ENCODE assay signal across 9 cellular contexts in genomic region chr4:1794809-1795303, GRCh38. TPM values are rescaled to one million over a fixed set of nuclear protein-coding genes. Genes with fewer than 3 reads are reported as not detected.
A peak's percentile ranks its signal among the peaks of the same experiment; 100 is the strongest.
DNase-seq lines count a peak whose midpoint lies in the region; ATAC-seq and TF ChIP-seq lines count a peak whose summit lies in the region.
"Had no signal": no experiment of that assay in that cellular context is flagged by ENCODE, and none has a peak within 500 bp of the region (broad histone marks: within the 10 kb centered on the region; RNA-seq: fewer than 3 reads in every experiment).

No MANE protein-coding gene starts in this region.

- peak; percentile 68 for DNase-seq in SK-N-SH
- peak; percentile 34 for DNase-seq in activated CD8-positive, alpha-beta T cell treated with anti-CD3 and anti-CD28 coated beads for 36 hours
- peak in 1 of 2 donors; percentile 40 for DNase-seq in left colon
- no peak for DNase-seq in stomach
- no peak for DNase-seq in NCI-H748 (lab: John Stamatoyannopoulos, UW; ENCODE audit: unreplicated experiment)
- no peak for DNase-seq in stimulated activated effector memory CD8-positive, alpha-beta T cell treated with anti-CD3 and anti-CD28 coated beads, Interleukin-12 subunit alpha, Interleukin-12 subunit beta, amount 100 ng/mL, for 72 hours (ENCODE audit: low spot score in 2 of 2)
- DNase-seq: uterus had no signal

- H3K4me1 Mint-ChIP-seq in activated CD8-positive, alpha-beta T cell treated with anti-CD3 and anti-CD28 coated beads for 36 hours (ENCODE audit: low read depth), result no peaks in the 10 kb centered on the region
- H3K4me1 Mint-ChIP-seq in stimulated activated effector memory CD8-positive, alpha-beta T cell treated with anti-CD3 and anti-CD28 coated beads, Interleukin-12 subunit alpha, Interleukin-12 subunit beta, amount 100 ng/mL, for 72 hours, result no peaks in the 10 kb centered on the region

- TF ChIP-seq RAD21 in SK-N-SH (IDR thresholded peaks at IDR 0.05; ENCODE audit: low read length), result no peak

- no peak overlapping the region for H2AFZ ChIP-seq in SK-N-SH (ENCODE audit: low read depth)

- ATAC-seq in SK-N-SH treated with all-trans-retinoic acid at 6 μM for 48 hours (no peak), left colon (peak; percentile 14), GM19035 (IDR thresholded peaks at IDR 0.05; ENCODE audit: unreplicated experiment) (no peak)
- ATAC-seq in activated CD8-positive, alpha-beta T cell treated with anti-CD3 and anti-CD28 coated beads for 36 hours, result peak; percentile 12
- ATAC-seq in stimulated activated effector memory CD8-positive, alpha-beta T cell treated with anti-CD3 and anti-CD28 coated beads, Interleukin-12 subunit alpha, Interleukin-12 subunit beta, amount 100 ng/mL, for 72 hours, result no peak

- H3K27me3 ChIP-seq in SK-N-SH (ENCODE audit: insufficient read depth) (peaks cover 12% of the 10 kb centered on the region), stomach (peaks cover 8 to 79% (median 36%) of the 10 kb centered on the region in 3 donors)

- no peak overlapping the region for H3K27ac Mint-ChIP-seq in activated CD8-positive, alpha-beta T cell treated with anti-CD3 and anti-CD28 coated beads for 36 hours
- H3K27ac Mint-ChIP-seq in stimulated activated effector memory CD8-positive, alpha-beta T cell treated with anti-CD3 and anti-CD28 coated beads, Interleukin-12 subunit alpha, Interleukin-12 subunit beta, amount 100 ng/mL, for 72 hours, result no peak overlapping the region

- no peak overlapping the region for H3K9ac ChIP-seq in SK-N-SH

- WGBS in SK-N-SH (ENCODE audit: low lambda C conversion rate), result 11% methylated on average over 26 of the region's 68 CpGs
- 0 to 1% (median 1%) methylated on average over 14 to 68 of the region's 68 CpGs for WGBS in stomach, 5 donors

- H3K4me2 ChIP-seq in SK-N-SH, result peak overlapping the region; percentile 67; the same call in 1 of the 2 replicates

- TF ChIP-seq EP300 in SK-N-SH (IDR thresholded peaks at IDR 0.05; ENCODE audit: borderline replicate concordance in 1 of 2, low read depth in 1 of 2, low read length in 1 of 2), result no peak
- no peak for TF ChIP-seq EP300 in stomach (IDR thresholded peaks at IDR 0.05)

- intact Hi-C loops in activated CD8-positive, alpha-beta T cell treated with anti-CD3 and anti-CD28 coated beads for 36 hours (cut with micrococcal nuclease), result no loop called here
- intact Hi-C loops in left colon (cut with DNase I, micrococcal nuclease) (no loop called here), stomach (cut with DNase I; ENCODE audit: low total_unique reads) (no loop called here)

- CTCF ChIA-PET in SK-N-SH (lab: Yijun Ruan, JAX), result interaction anchor here (0.6 to 6.4 kb wide), 9 partner anchors 11 to 105 kb away, joined by 3 to 43 read pairs (median 3); no protein-coding TSS in a partner anchor
- CTCF ChIA-PET in activated CD8-positive, alpha-beta T cell treated with anti-CD3 and anti-CD28 coated beads for 36 hours (lab: Charles Lee), result interaction anchor here (0.8 to 1.8 kb wide), 6 partner anchors 20 to 105 kb away, joined by 3 to 5 read pairs (median 4); no protein-coding TSS in a partner anchor

- no peak overlapping the region for H3K4me3 Mint-ChIP-seq in activated CD8-positive, alpha-beta T cell treated with anti-CD3 and anti-CD28 coated beads for 36 hours
- H3K4me3 Mint-ChIP-seq in stimulated activated effector memory CD8-positive, alpha-beta T cell treated with anti-CD3 and anti-CD28 coated beads, Interleukin-12 subunit alpha, Interleukin-12 subunit beta, amount 100 ng/mL, for 72 hours, result no peak overlapping the region

- no peaks in the 10 kb centered on the region for H3F3A ChIP-seq in SK-N-SH (replicated peaks; ENCODE audit: insufficient read depth)

- POLR2A ChIA-PET in SK-N-SH (lab: Yijun Ruan, JAX), result no interaction called here
- POLR2A ChIA-PET in activated CD8-positive, alpha-beta T cell treated with anti-CD3 and anti-CD28 coated beads for 36 hours (lab: Charles Lee), result interaction anchor here (1.0 to 1.2 kb wide), 4 partner anchors 8 to 50 kb away, joined by 3 read pairs; no protein-coding TSS in a partner anchor

- H3K9me3 Mint-ChIP-seq in activated CD8-positive, alpha-beta T cell treated with anti-CD3 and anti-CD28 coated beads for 36 hours, result no peaks in the 10 kb centered on the region
- H3K9me3 Mint-ChIP-seq in stimulated activated effector memory CD8-positive, alpha-beta T cell treated with anti-CD3 and anti-CD28 coated beads, Interleukin-12 subunit alpha, Interleukin-12 subunit beta, amount 100 ng/mL, for 72 hours, result no peaks in the 10 kb centered on the region

- H3K4me3 ChIP-seq in SK-N-SH (ENCODE audit: low read depth in 2 of 2, low read length in 1 of 2) (peak overlapping the region in 1 of 2 experiments; percentile 6; a peak in 1 of 4 replicates), stomach (peak overlapping the region; percentile 52 to 64 (median 58))

- TF ChIP-seq POLR2A in stomach (IDR thresholded peaks at IDR 0.05), result no peak

- no peaks in the 10 kb centered on the region for H3K9me3 ChIP-seq in SK-N-SH
- no peaks in the 10 kb centered on the region for H3K9me3 ChIP-seq in stomach
- H3K9me3 ChIP-seq: uterus had no signal

- H3K4me1 ChIP-seq in SK-N-SH (ENCODE audit: control insufficient read depth in 1 of 2, insufficient read depth in 2 of 2, low read depth in 1 of 2, low read length in 1 of 2) (peaks cover 0 to 3% of the 10 kb centered on the region in 2 experiments; a peak in 1 of 4 replicates), stomach (peaks cover 25 to 40% (median 30%) of the 10 kb centered on the region in 4 donors)

- H4K20me1 ChIP-seq in SK-N-SH (ENCODE audit: insufficient read depth), result 0 out of 2 replicates have a peak, but pooled peaks cover 6% of the 10 kb centered on the region

- H3K27ac ChIP-seq in SK-N-SH (ENCODE audit: low read depth in 2 of 2, low read length in 1 of 2) (no peak overlapping the region), stomach (peak overlapping the region in 3 of 5 donors; percentile 3 to 73 (median 36))
- H3K27ac ChIP-seq: uterus had no signal

- H3K79me2 ChIP-seq in SK-N-SH (ENCODE audit: insufficient read depth), result no peaks in the 10 kb centered on the region

- no peak for TF ChIP-seq CTCF in SK-N-SH (IDR thresholded peaks at IDR 0.05)
- no peak for TF ChIP-seq CTCF in activated CD8-positive, alpha-beta T cell treated with anti-CD3 and anti-CD28 coated beads for 36 hours (IDR thresholded peaks at IDR 0.05)
- TF ChIP-seq CTCF in stomach (IDR thresholded peaks at IDR 0.05), result no peak

- no peaks in the 10 kb centered on the region for H3K9me2 ChIP-seq in SK-N-SH

- H3K36me3 Mint-ChIP-seq in activated CD8-positive, alpha-beta T cell treated with anti-CD3 and anti-CD28 coated beads for 36 hours (ENCODE audit: low read depth), result no peaks in the 10 kb centered on the region
- H3K36me3 Mint-ChIP-seq in stimulated activated effector memory CD8-positive, alpha-beta T cell treated with anti-CD3 and anti-CD28 coated beads, Interleukin-12 subunit alpha, Interleukin-12 subunit beta, amount 100 ng/mL, for 72 hours, result no peaks in the 10 kb centered on the region

- peaks cover 12% of the 10 kb centered on the region for H3K27me3 Mint-ChIP-seq in activated CD8-positive, alpha-beta T cell treated with anti-CD3 and anti-CD28 coated beads for 36 hours

- no peaks in the 10 kb centered on the region for H3K36me3 ChIP-seq in SK-N-SH (replicated peaks in 1 of 2; ENCODE audit: control insufficient read depth in 1 of 2, insufficient read depth in 2 of 2, low read length in 1 of 2)
- H3K36me3 ChIP-seq in stomach, result no peaks in the 10 kb centered on the region
- H3K36me3 ChIP-seq: uterus had no signal

TF ChIP-seq in SK-N-SH, 30 proteins besides CTCF, POLR2A, EP300 and RAD21 (continues in another document):
- TF ChIP-seq MXI1 (IDR thresholded peaks at IDR 0.05; ENCODE audit: low read depth, low read length), result no peak
- TF ChIP-seq YY1 (IDR thresholded peaks at IDR 0.05; ENCODE audit: low read depth), result no peak
- TF ChIP-seq, protein P1, sequence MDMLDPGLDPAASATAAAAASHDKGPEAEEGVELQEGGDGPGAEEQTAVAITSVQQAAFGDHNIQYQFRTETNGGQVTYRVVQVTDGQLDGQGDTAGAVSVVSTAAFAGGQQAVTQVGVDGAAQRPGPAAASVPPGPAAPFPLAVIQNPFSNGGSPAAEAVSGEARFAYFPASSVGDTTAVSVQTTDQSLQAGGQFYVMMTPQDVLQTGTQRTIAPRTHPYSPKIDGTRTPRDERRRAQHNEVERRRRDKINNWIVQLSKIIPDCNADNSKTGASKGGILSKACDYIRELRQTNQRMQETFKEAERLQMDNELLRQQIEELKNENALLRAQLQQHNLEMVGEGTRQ (IDR thresholded peaks at IDR 0.05; ENCODE audit: borderline replicate concordance, low read depth, low read length), result no peak
- TF ChIP-seq RFX5 (IDR thresholded peaks at IDR 0.05; ENCODE audit: low read length), result no peak
- no peak for TF ChIP-seq SIN3A (IDR thresholded peaks at IDR 0.05; ENCODE audit: borderline replicate concordance, low read depth, low read length)
- TF ChIP-seq GABPA (IDR thresholded peaks at IDR 0.05; ENCODE audit: low read depth), result no peak

TF ChIP-seq in SK-N-SH treated with all-trans-retinoic acid at 6 μM for 48 hours, 23 proteins besides CTCF, POLR2A, EP300 and RAD21 (continues in another document):
- TF ChIP-seq ZNF565 (CRISPR knock-in tag; conservative IDR thresholded peaks at IDR 0.05; ENCODE audit: low read depth) (no peak), OSR1 (CRISPR knock-in tag; IDR thresholded peaks at IDR 0.05) (no peak), RARB (CRISPR knock-in tag; IDR thresholded peaks at IDR 0.05) (no peak), ZNF8 (CRISPR knock-in tag; IDR thresholded peaks at IDR 0.05) (no peak)
- TF ChIP-seq, protein P2, sequence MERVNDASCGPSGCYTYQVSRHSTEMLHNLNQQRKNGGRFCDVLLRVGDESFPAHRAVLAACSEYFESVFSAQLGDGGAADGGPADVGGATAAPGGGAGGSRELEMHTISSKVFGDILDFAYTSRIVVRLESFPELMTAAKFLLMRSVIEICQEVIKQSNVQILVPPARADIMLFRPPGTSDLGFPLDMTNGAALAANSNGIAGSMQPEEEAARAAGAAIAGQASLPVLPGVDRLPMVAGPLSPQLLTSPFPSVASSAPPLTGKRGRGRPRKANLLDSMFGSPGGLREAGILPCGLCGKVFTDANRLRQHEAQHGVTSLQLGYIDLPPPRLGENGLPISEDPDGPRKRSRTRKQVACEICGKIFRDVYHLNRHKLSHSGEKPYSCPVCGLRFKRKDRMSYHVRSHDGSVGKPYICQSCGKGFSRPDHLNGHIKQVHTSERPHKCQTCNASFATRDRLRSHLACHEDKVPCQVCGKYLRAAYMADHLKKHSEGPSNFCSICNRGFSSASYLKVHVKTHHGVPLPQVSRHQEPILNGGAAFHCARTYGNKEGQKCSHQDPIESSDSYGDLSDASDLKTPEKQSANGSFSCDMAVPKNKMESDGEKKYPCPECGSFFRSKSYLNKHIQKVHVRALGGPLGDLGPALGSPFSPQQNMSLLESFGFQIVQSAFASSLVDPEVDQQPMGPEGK (CRISPR knock-in tag; IDR thresholded peaks at IDR 0.05; ENCODE audit: borderline replicate concordance), result no peak

RNA-seq across cellular contexts. Expression of gene FGFR3, which starts 1.8 kb away (rescaled TPM):
- polyA plus RNA-seq in SK-N-SH (2012; rRNA removed) (0.62 and 1.1 TPM in 2 replicates), stomach (10 to 100 TPM in 1 of 3 donors, 1 to 10 TPM in 2; 1.2 to 84.1 (median 2.7) TPM)
- polyA plus RNA-seq in SK-N-SH (2012; cell fraction: cytosol; rRNA removed), result 0.37 and 0.69 TPM in 2 replicates
- polyA plus RNA-seq in SK-N-SH (2012; cell fraction: nucleus; rRNA removed), result 2.3 and 2.7 TPM in 2 replicates
- 1 to 10 TPM in 1 of 2 experiments, under 1 TPM in 1; 0.07 to 1.0 TPM for total RNA-seq in activated CD8-positive, alpha-beta T cell treated with anti-CD3 and anti-CD28 coated beads for 36 hours
- total RNA-seq in left colon (10 to 100 TPM; 46.5 to 57.4 TPM), stomach (100 to 1,000 TPM in 1 of 5 donors, 10 to 100 TPM in 4; 20.0 to 530 (median 30.3) TPM)

Comparison
In these comparisons a context has a peak if more than half of its experiments do, and no peak if none do; other contexts are left out.
1. DNase-seq: peak in SK-N-SH (single experiment) and activated CD8-positive, alpha-beta T cell treated with anti-CD3 and anti-CD28 coated beads for 36 hours (single experiment); none in stomach (single experiment), NCI-H748 (single experiment) and stimulated activated effector memory CD8-positive, alpha-beta T cell treated with anti-CD3 and anti-CD28 coated beads, Interleukin-12 subunit alpha, Interleukin-12 subunit beta, amount 100 ng/mL, for 72 hours (0 of 2).
2. H3K27ac ChIP-seq: peak in stomach (3 of 5); none in SK-N-SH (0 of 2).
3. ATAC-seq: peak in activated CD8-positive, alpha-beta T cell treated with anti-CD3 and anti-CD28 coated beads for 36 hours (single experiment) and left colon (single experiment); none in SK-N-SH treated with all-trans-retinoic acid at 6 μM for 48 hours (single experiment), stimulated activated effector memory CD8-positive, alpha-beta T cell treated with anti-CD3 and anti-CD28 coated beads, Interleukin-12 subunit alpha, Interleukin-12 subunit beta, amount 100 ng/mL, for 72 hours (single experiment) and GM19035 (single experiment).
4. RNA of gene FGFR3, which starts 1.8 kb away (total RNA-seq): 46.5 to 57.4 TPM in left colon and 20.0 to 530 TPM in stomach; 0.07 to 1.0 TPM in activated CD8-positive, alpha-beta T cell treated with anti-CD3 and anti-CD28 coated beads for 36 hours; every median in the first group is over 10 times any median in the second.